10 cellular contexts compared by ENCODE assay signal in genomic region chr15:34357653-34358052, GRCh38. TPM values are rescaled to one million over a fixed set of nuclear protein-coding genes. Genes with fewer than 3 reads are reported as not detected.
"Had no signal": no experiment of that assay in that cellular context is flagged by ENCODE, and none has a peak within 500 bp of the region (broad histone marks: within the 10 kb centered on the region; RNA-seq: fewer than 3 reads in every experiment).

No MANE protein-coding gene starts in this region.

- H3K4me3 ChIP-seq: GM23248, HAP-1 had no signal

- H3K9me3 Mint-ChIP-seq: HFFc6, IgD-negative memory B cell had no signal

- H3K4me3 Mint-ChIP-seq: HFFc6 had no signal

- H3K4me1 Mint-ChIP-seq: IgD-negative memory B cell had no signal

- H3K9ac ChIP-seq: GM23248 had no signal

- FAIRE-seq: HepG2 had no signal

- H2AFZ ChIP-seq: GM23248 had no signal

- H3K27me3 Mint-ChIP-seq: IgD-negative memory B cell had no signal

- H3K4me1 ChIP-seq: HAP-1 had no signal

- H3K9me3 ChIP-seq: HAP-1 had no signal

- H3K27ac Mint-ChIP-seq: HFFc6, IgD-negative memory B cell had no signal

- DNase-seq: GOT3, KG1 had no signal

- H3K27ac ChIP-seq: GM23248, HL-60 had no signal

RNA-seq across cellular contexts. Expression of gene NUTM1, which starts 14.5 kb away (rescaled TPM):
- total RNA-seq: GM23248, H4, HepG2, HFFc6, HT1080 had no signal
- polyA plus RNA-seq: GM23248, HepG2, IgD-negative memory B cell had no signal
